In the genomic region with DNA sequence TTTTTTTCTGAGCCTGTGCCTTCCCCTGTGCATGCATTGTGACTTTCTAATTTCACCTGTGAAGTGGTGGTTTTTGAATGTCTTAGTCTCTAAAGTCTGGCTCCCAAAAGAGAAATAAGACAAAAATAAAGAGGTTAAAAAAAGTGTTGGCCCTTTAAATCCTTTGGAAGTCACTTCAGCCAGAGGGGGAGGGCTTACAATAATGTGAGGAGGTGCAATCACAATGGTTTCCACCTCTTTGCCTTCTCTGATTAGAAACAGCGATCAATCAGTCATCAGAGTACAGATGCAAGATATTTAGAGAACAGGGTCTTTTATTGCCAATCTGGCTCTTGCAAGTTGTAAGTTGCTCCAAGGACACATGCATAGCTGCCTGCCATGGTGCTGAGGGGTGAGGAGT, we compare ENCODE assay signal across 36 cellular contexts.
"Had no signal": no experiment of that assay in that cellular context is flagged by ENCODE, and none has a peak within 500 bp of the region (broad histone marks: within the 10 kb centered on the region; RNA-seq: fewer than 3 reads in every experiment).

No MANE protein-coding gene starts in this region.

- H3K27me3 Mint-ChIP-seq: activated CD4-positive, alpha-beta T cell treated with anti-CD3 and anti-CD28 coated beads for 36 hours; activated naive CD4-positive, alpha-beta T cell treated with anti-CD3 and anti-CD28 coated beads, Interleukin-2, amount 50 U/mL, for 24 hours; activated naive CD8-positive, alpha-beta T cell treated with anti-CD3 and anti-CD28 coated beads for 36 hours had no signal

- H3K27ac ChIP-seq: adrenal gland, ascending aorta, breast epithelium, cardiac muscle cell, colonic mucosa, WERI-Rb-1 had no signal

- H3K4me3 Mint-ChIP-seq: activated CD4-positive, alpha-beta memory T cell treated with anti-CD3 and anti-CD28 coated beads for 36 hours; activated CD4-positive, alpha-beta T cell treated with anti-CD3 and anti-CD28 coated beads for 36 hours; activated CD4-positive, alpha-beta T cell treated with anti-CD3 and anti-CD28 coated beads, Interleukin-2, amount 10 ng/mL, durations not matched to agents 24 days and 14 days; activated CD8-positive, alpha-beta memory T cell treated with anti-CD3 and anti-CD28 coated beads, Interleukin-2, amount 10 ng/mL, durations not matched to agents 7 days and 5 days; activated CD8-positive, alpha-beta T cell treated with anti-CD3 and anti-CD28 coated beads, Interleukin-2, amount 10 ng/mL, durations not matched to agents 7 days and 5 days; activated naive CD4-positive, alpha-beta T cell treated with anti-CD3 and anti-CD28 coated beads for 36 hours; activated naive CD4-positive, alpha-beta T cell treated with anti-CD3 and anti-CD28 coated beads, Interleukin-2, amount 50 U/mL, for 24 hours; activated naive CD8-positive, alpha-beta T cell treated with anti-CD3 and anti-CD28 coated beads for 36 hours; activated naive CD8-positive, alpha-beta T cell treated with anti-CD3 and anti-CD28 coated beads, Interleukin-2, amount 50 U/mL, for 24 hours; activated T-helper 1 cell treated with anti-CD3 and anti-CD28 coated beads, Interleukin-12 subunit alpha, Interleukin-12 subunit beta, Interleukin-2, Interleukin-4 antibody, amounts not matched to agents 30 ng/mL and 10 ng/mL and 1 ng/mL, durations not matched to agents 14 hours and 24 hours and 36 hours; brain; endodermal cell; T-helper 17 cell; T-helper 2 cell treated with Interferon-gamma antibody and Interleukin-4, amounts not matched to agents 5 μg/mL and 100 μg/mL, for 36 hours had no signal

- H3K4me1 Mint-ChIP-seq: activated CD4-positive, alpha-beta T cell treated with anti-CD3 and anti-CD28 coated beads for 36 hours; activated CD4-positive, alpha-beta T cell treated with anti-CD3 and anti-CD28 coated beads, Interleukin-2, amount 10 ng/mL, durations not matched to agents 24 days and 14 days; activated CD8-positive, alpha-beta memory T cell treated with anti-CD3 and anti-CD28 coated beads, Interleukin-2, amount 10 ng/mL, durations not matched to agents 7 days and 5 days; activated naive CD4-positive, alpha-beta T cell treated with anti-CD3 and anti-CD28 coated beads, Interleukin-2, amount 50 U/mL, for 24 hours; activated naive CD8-positive, alpha-beta T cell treated with anti-CD3 and anti-CD28 coated beads for 36 hours; activated naive CD8-positive, alpha-beta T cell treated with anti-CD3 and anti-CD28 coated beads, Interleukin-2, amount 50 U/mL, for 24 hours; brain; endodermal cell; T-helper 17 cell had no signal

- ATAC-seq: activated CD4-positive, alpha-beta T cell treated with anti-CD3 and anti-CD28 coated beads for 36 hours; activated CD8-positive, alpha-beta memory T cell treated with anti-CD3 and anti-CD28 coated beads, Interleukin-2, amount 10 ng/mL, durations not matched to agents 7 days and 5 days; activated CD8-positive, alpha-beta T cell treated with anti-CD3 and anti-CD28 coated beads, Interleukin-2, amount 10 ng/mL, durations not matched to agents 7 days and 5 days; activated naive CD8-positive, alpha-beta T cell treated with anti-CD3 and anti-CD28 coated beads, Interleukin-2, amount 50 U/mL, for 24 hours; esophagus mucosa; T-helper 17 cell had no signal

- H3K27me3 ChIP-seq: adrenal gland, ascending aorta, breast epithelium, cardiac muscle cell, colonic mucosa had no signal

- H3K4me1 ChIP-seq: adrenal gland, ascending aorta, breast epithelium, colonic mucosa had no signal

- H3K36me3 ChIP-seq: adrenal gland, ascending aorta, breast epithelium, cardiac muscle cell, colonic mucosa, WERI-Rb-1 had no signal

- H3K27ac Mint-ChIP-seq: activated CD4-positive, alpha-beta memory T cell treated with anti-CD3 and anti-CD28 coated beads for 36 hours; activated CD4-positive, alpha-beta T cell treated with anti-CD3 and anti-CD28 coated beads for 36 hours; activated CD4-positive, alpha-beta T cell treated with anti-CD3 and anti-CD28 coated beads, Interleukin-2, amount 10 ng/mL, durations not matched to agents 24 days and 14 days; activated CD8-positive, alpha-beta memory T cell treated with anti-CD3 and anti-CD28 coated beads, Interleukin-2, amount 10 ng/mL, durations not matched to agents 7 days and 5 days; activated CD8-positive, alpha-beta T cell treated with anti-CD3 and anti-CD28 coated beads, Interleukin-2, amount 10 ng/mL, durations not matched to agents 7 days and 5 days; activated naive CD4-positive, alpha-beta T cell treated with anti-CD3 and anti-CD28 coated beads for 36 hours; activated naive CD4-positive, alpha-beta T cell treated with anti-CD3 and anti-CD28 coated beads, Interleukin-2, amount 50 U/mL, for 24 hours; activated naive CD8-positive, alpha-beta T cell treated with anti-CD3 and anti-CD28 coated beads for 36 hours; activated naive CD8-positive, alpha-beta T cell treated with anti-CD3 and anti-CD28 coated beads, Interleukin-2, amount 50 U/mL, for 24 hours; activated T-helper 1 cell treated with anti-CD3 and anti-CD28 coated beads, Interleukin-12 subunit alpha, Interleukin-12 subunit beta, Interleukin-2, Interleukin-4 antibody, amounts not matched to agents 30 ng/mL and 10 ng/mL and 1 ng/mL, durations not matched to agents 14 hours and 24 hours and 36 hours; activated T-helper 2 cell treated with anti-CD3 and anti-CD28 coated beads, Interferon-gamma antibody, Interleukin-2, Interleukin-4, amounts not matched to agents 10 μg/mL and 5 μg/mL and 100 μg/mL, durations not matched to agents 14 hours and 24 hours and 36 hours; brain; endodermal cell; T-helper 17 cell; T-helper 2 cell treated with Interferon-gamma antibody and Interleukin-4, amounts not matched to agents 5 μg/mL and 100 μg/mL, for 36 hours had no signal

- H3K9me3 ChIP-seq: adrenal gland, colonic mucosa had no signal

- DNase-seq: activated CD4-positive, alpha-beta memory T cell treated with anti-CD3 and anti-CD28 coated beads for 36 hours; activated CD4-positive, alpha-beta T cell treated with anti-CD3 and anti-CD28 coated beads for 36 hours; activated CD4-positive, alpha-beta T cell treated with anti-CD3 and anti-CD28 coated beads, Interleukin-2, amount 10 ng/mL, durations not matched to agents 24 days and 14 days; activated CD4-positive, CD25-positive, alpha-beta regulatory T cell; activated CD4-positive, CD25-positive, alpha-beta regulatory T cell treated with anti-CD3 and anti-CD28 coated beads, Interleukin-2, amount 50 U/mL, for 72 hours; activated CD8-positive, alpha-beta memory T cell treated with anti-CD3 and anti-CD28 coated beads, Interleukin-2, amount 10 ng/mL, durations not matched to agents 7 days and 5 days; activated CD8-positive, alpha-beta memory T cell treated with anti-CD3 and anti-CD28 coated beads, Interleukin-2, amount 50 U/mL, for 4 hours; activated CD8-positive, alpha-beta T cell treated with anti-CD3 and anti-CD28 coated beads, Interleukin-2, amount 10 ng/mL, durations not matched to agents 7 days and 5 days; activated effector memory CD4-positive, alpha-beta T cell treated with anti-CD3 and anti-CD28 coated beads, Interleukin-2, amount 50 U/mL, for 16 hours; activated naive CD4-positive, alpha-beta T cell treated with anti-CD3 and anti-CD28 coated beads for 36 hours; activated naive CD8-positive, alpha-beta T cell treated with anti-CD3 and anti-CD28 coated beads for 36 hours; activated naive CD8-positive, alpha-beta T cell treated with anti-CD3 and anti-CD28 coated beads, Interleukin-2, amount 50 U/mL, for 24 hours; activated T-cell treated with anti-CD3 and anti-CD28 coated beads, Interleukin-2, amount 50 U/mL, for 1 hour; activated T-cell treated with anti-CD3 and anti-CD28 coated beads, Interleukin-2, amount 50 U/mL, for 48 hours; adrenal gland; amygdala; central memory CD4-positive, alpha-beta T cell; cerebellar nuclear complex; colonic mucosa; effector CD8-positive, alpha-beta T cell; endodermal cell; foreskin fibroblast; head of caudate nucleus; T-helper 1 cell; T-helper 17 cell; T1000; WERI-Rb-1 had no signal

- H3K4me3 ChIP-seq: adrenal gland, ascending aorta, breast epithelium, cardiac muscle cell, colonic mucosa had no signal
